Comparison of ENCODE assay signal across 11 cellular contexts in the genomic region with DNA sequence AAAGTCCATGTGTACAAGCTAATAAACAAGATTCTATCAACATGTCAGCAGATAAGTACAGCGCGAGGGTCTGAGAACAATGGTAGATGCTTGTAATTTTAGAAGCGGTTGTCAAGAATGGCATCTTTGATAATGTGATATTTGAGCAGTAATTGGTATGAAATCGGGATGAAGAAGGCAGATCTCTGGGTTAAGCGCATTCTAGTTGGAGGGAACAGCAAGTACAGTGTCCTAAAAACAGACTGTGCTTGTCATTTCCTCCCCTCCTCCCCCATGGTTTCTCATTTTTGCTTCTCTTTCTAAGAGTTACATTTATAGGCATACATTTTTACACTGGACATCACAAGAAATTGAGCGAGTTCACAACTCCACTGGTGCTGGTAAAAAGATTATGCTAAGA. TPM values are rescaled to one million over a fixed set of nuclear protein-coding genes. Genes with fewer than 3 reads are reported as not detected.
DNase-seq lines count a peak whose midpoint lies in the region; ATAC-seq and TF ChIP-seq lines count a peak whose summit lies in the region.
"Had no signal": no experiment of that assay in that cellular context is flagged by ENCODE, and none has a peak within 500 bp of the region (broad histone marks: within the 10 kb centered on the region; RNA-seq: fewer than 3 reads in every experiment).

No MANE protein-coding gene starts in this region.

- H3K4me1 Mint-ChIP-seq in CD4-positive, CD25-positive, alpha-beta regulatory T cell: peaks cover 39 to 95% (median 66%) of the 10 kb centered on the region in 4 donors

- no peaks in the 10 kb centered on the region for H3K9me3 ChIP-seq in CD4-positive, CD25-positive, alpha-beta regulatory T cell (ENCODE audit: control insufficient read depth in 2 of 2, low read length in 2 of 2)
- H3K9me3 ChIP-seq in Peyer's patch (no peaks in the 10 kb centered on the region), prostate gland (no peaks in the 10 kb centered on the region)

- H3K4me1 ChIP-seq in CD4-positive, CD25-positive, alpha-beta regulatory T cell (ENCODE audit: control insufficient read depth, insufficient read depth, low read length, poor library complexity, severe bottlenecking): peaks cover 98% of the 10 kb centered on the region
- peaks cover 0 to 73% (median 41%) of the 10 kb centered on the region in 4 donors for H3K4me1 ChIP-seq in Peyer's patch
- H3K4me1 ChIP-seq in prostate gland (replicated peaks): no peaks in the 10 kb centered on the region

- WGBS in prostate gland: 56% methylated on average over 6 of the region's 6 CpGs

- peak overlapping the region; percentile 82 for H3K27ac ChIP-seq in CD4-positive, CD25-positive, alpha-beta regulatory T cell (ENCODE audit: insufficient read depth, low read length, poor library complexity, severe bottlenecking)
- H3K27ac ChIP-seq in Peyer's patch: peak overlapping the region; percentile 70 to 83 (median 78)
- peak overlapping the region; percentile 57 for H3K27ac ChIP-seq in epithelial cell of prostate
- peak overlapping the region; percentile 27 to 40 for H3K27ac ChIP-seq in prostate gland

- H3K27ac Mint-ChIP-seq in CD4-positive, CD25-positive, alpha-beta regulatory T cell: peak overlapping the region; percentile 82 to 97 (median 97)

- H3K36me3 Mint-ChIP-seq in CD4-positive, CD25-positive, alpha-beta regulatory T cell: peaks cover 29% of the 10 kb centered on the region

- no peak for TF ChIP-seq CTCF in Peyer's patch (IDR thresholded peaks at IDR 0.05)
- no peak for TF ChIP-seq CTCF in prostate gland (IDR thresholded peaks at IDR 0.05)

- peak overlapping the region; percentile 58 for H3K4me3 ChIP-seq in CD4-positive, CD25-positive, alpha-beta regulatory T cell (ENCODE audit: low read depth, low read length)
- H3K4me3 ChIP-seq in Peyer's patch (no peak overlapping the region), prostate gland (no peak overlapping the region)

- H3K27me3 ChIP-seq in CD4-positive, CD25-positive, alpha-beta regulatory T cell (ENCODE audit: control insufficient read depth, insufficient read depth, low read length): no peaks in the 10 kb centered on the region
- H3K27me3 ChIP-seq in Peyer's patch: no peaks in the 10 kb centered on the region
- H3K27me3 ChIP-seq in prostate gland (replicated peaks; ENCODE audit: insufficient read depth): no peaks in the 10 kb centered on the region

- H3K9me3 Mint-ChIP-seq in CD4-positive, CD25-positive, alpha-beta regulatory T cell: no peaks in the 10 kb centered on the region

- DNase-seq in CD4-positive, CD25-positive, alpha-beta regulatory T cell: no peak
- DNase-seq in Peyer's patch (no peak), epithelial cell of prostate (ENCODE audit: low read depth, low spot score) (no peak), prostate gland (ENCODE audit: low spot score) (no peak), hypothalamus (lab: John Stamatoyannopoulos, UW) (no peak), G401 (ENCODE audit: low spot score) (no peak)
- DNase-seq in stimulated activated naive CD4-positive, alpha-beta T cell treated with Interleukin-2 at 50 U/mL for 16 hours (lab: John Stamatoyannopoulos, UW): no peak
- no peak for DNase-seq in activated CD4-positive, alpha-beta T cell treated with anti-CD3 and anti-CD28 coated beads, Interleukin-2, amount 50 U/mL, for 1 hour
- DNase-seq: NCI-H1694; stimulated activated CD4-positive, alpha-beta T cell treated with anti-CD3 and anti-CD28 coated beads, Interleukin-15, amount 100 ng/mL, for 24 hours; trophoblast cell had no signal

- peak overlapping the region; percentile 60 to 87 (median 73) for H3K4me3 Mint-ChIP-seq in CD4-positive, CD25-positive, alpha-beta regulatory T cell

- in situ Hi-C loops in G401 (cut with HindIII; ENCODE audit: low sequenced_read_pairs): no loop called here

- no peak for TF ChIP-seq POLR2A in Peyer's patch (IDR thresholded peaks at IDR 0.05)
- TF ChIP-seq POLR2A in prostate gland (IDR thresholded peaks at IDR 0.05): no peak

- ATAC-seq in CD4-positive, CD25-positive, alpha-beta regulatory T cell (ENCODE audit: low read depth in 2 of 2): no peak

- no peaks in the 10 kb centered on the region for H3K27me3 Mint-ChIP-seq in CD4-positive, CD25-positive, alpha-beta regulatory T cell

- H3K36me3 ChIP-seq in CD4-positive, CD25-positive, alpha-beta regulatory T cell (ENCODE audit: control insufficient read depth, insufficient read depth, low read length): peaks cover 13% of the 10 kb centered on the region
- peaks cover 0 to 3% (median 0%) of the 10 kb centered on the region in 3 donors for H3K36me3 ChIP-seq in Peyer's patch
- H3K36me3 ChIP-seq in prostate gland: no peaks in the 10 kb centered on the region

- intact Hi-C loops in prostate gland (cut with DNase I): no loop called here

RNA-seq across cellular contexts. Expression of a gene that starts 23.3 kb away (rescaled TPM):
- total RNA-seq in CD4-positive, CD25-positive, alpha-beta regulatory T cell: 57.4 TPM
- polyA plus RNA-seq in CD4-positive, CD25-positive, alpha-beta regulatory T cell: 10 to 100 TPM; 35.8 to 92.6 (median 61.0) TPM
- 100 to 1,000 TPM in 2 of 4 donors, 10 to 100 TPM in 2; 51.8 to 127 (median 105) TPM for total RNA-seq in Peyer's patch
- total RNA-seq in prostate gland: 10 to 100 TPM; 53.0 to 69.6 TPM
- total RNA-seq in G401 (2014; rRNA removed; shearing (Covaris generic)): 0.81 TPM in 1 of 2 replicates, not detected in the other

Comparison
In these comparisons a context has a peak if more than half of its experiments do, and no peak if none do; other contexts are left out.
1. RNA of a gene that starts 23.3 kb away (total RNA-seq): 51.8 to 127 TPM in Peyer's patch, 53.0 to 69.6 TPM in prostate gland and 57.4 TPM in CD4-positive, CD25-positive, alpha-beta regulatory T cell (single experiment); 0.81 TPM in G401; every median in the first group is over 10 times any median in the second.
2. Peak in every context shown above with its lines, with median percentiles within 50 percentile points of each other: H3K27ac ChIP-seq.